In the genomic region with DNA sequence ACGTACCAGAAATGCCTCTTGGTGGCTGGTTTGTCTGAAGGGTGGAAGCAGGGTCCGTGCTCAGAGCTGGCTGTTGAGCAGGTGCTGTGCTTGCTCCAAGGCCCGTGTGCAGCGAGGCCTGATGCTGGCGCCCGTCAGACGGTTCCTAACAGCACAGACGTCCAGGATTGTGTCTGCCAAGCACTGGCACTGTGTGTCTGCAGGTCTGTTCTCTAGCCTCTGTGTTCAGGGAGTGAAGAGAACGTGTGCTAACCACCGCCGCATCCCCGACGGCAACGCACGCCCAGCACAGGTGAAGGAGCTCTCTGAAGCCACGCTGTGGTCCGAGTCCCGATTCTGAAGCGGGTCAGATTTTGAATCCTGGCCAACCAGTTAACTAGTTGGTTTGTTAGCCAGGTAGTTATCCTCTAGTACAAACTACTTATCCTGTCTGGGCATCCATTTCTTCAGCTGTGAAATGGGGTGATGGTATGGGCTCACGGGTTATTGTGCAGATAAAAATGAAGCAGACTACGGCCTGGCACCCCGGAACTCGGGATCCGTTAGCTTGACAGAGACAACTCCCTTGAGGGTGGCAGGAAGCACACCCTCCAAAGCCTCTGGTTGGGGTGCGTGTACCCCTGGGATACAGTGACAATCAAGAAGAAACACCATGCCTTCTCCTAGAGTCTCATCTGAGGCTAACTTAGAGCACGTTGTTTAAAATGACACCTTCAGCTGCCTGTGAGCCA, we compare ENCODE assay signal across 9 cellular contexts. TPM values are rescaled to one million over a fixed set of nuclear protein-coding genes. Genes with fewer than 3 reads are reported as not detected.
DNase-seq lines count a peak whose midpoint lies in the region; TF ChIP-seq lines count a peak whose summit lies in the region.
"Had no signal": no experiment of that assay in that cellular context is flagged by ENCODE, and none has a peak within 500 bp of the region (broad histone marks: within the 10 kb centered on the region; RNA-seq: fewer than 3 reads in every experiment).

No MANE protein-coding gene starts in this region.

- DNase-seq in CD8-positive, alpha-beta memory T cell, result no peak
- peak; percentile 17 for DNase-seq in NCI-H1694 (lab: John Stamatoyannopoulos, UW)
- no peak for DNase-seq in nephron progenitor cell
- DNase-seq in activated effector memory CD4-positive, alpha-beta T cell treated with Interleukin-2 at 50 U/mL for 16 hours, result no peak
- no peak for DNase-seq in ecto neural progenitor cell (ENCODE audit: low spot score)
- DNase-seq in activated gamma-delta T cell (lab: John Stamatoyannopoulos, UW), result no peak
- DNase-seq: GOT3 had no signal

- H3K36me3 ChIP-seq in CD8-positive, alpha-beta memory T cell (ENCODE audit: insufficient read depth, low read length), result peaks cover 12% of the 10 kb centered on the region
- H3K36me3 ChIP-seq in endocrine pancreas (ENCODE audit: control insufficient read depth, insufficient read depth, low read length), result peaks cover 3% of the 10 kb centered on the region

- CTCF ChIA-PET in CD8-positive, alpha-beta memory T cell (lab: Charles Lee), result interaction anchor here (0.7 to 5.6 kb wide), 11 partner anchors 9 to 112 kb away, joined by 3 to 56 read pairs (median 6); a partner anchor contains a TSS

- H3K9me3 Mint-ChIP-seq in CD8-positive, alpha-beta memory T cell, result no peaks in the 10 kb centered on the region
- H3K9me3 Mint-ChIP-seq in nephron progenitor cell, result no peaks in the 10 kb centered on the region

- H3K9ac ChIP-seq in endocrine pancreas (ENCODE audit: control insufficient read depth, insufficient read depth, low read length), result peak overlapping the region; percentile 51

- TF ChIP-seq CTCF in nephron progenitor cell (IDR thresholded peaks at IDR 0.05), result no peak

- H3K4me3 ChIP-seq in CD8-positive, alpha-beta memory T cell (ENCODE audit: low read length), result peak overlapping the region; percentile 36
- H3K4me3 ChIP-seq in endocrine pancreas (ENCODE audit: control insufficient read depth, insufficient read depth, low read length), result no peak overlapping the region

- peaks cover 17 to 26% (median 23%) of the 10 kb centered on the region in 3 donors for H3K4me1 Mint-ChIP-seq in CD8-positive, alpha-beta memory T cell
- H3K4me1 Mint-ChIP-seq in nephron progenitor cell, result peaks cover 18% of the 10 kb centered on the region

- H3K27me3 ChIP-seq in CD8-positive, alpha-beta memory T cell (ENCODE audit: insufficient read depth, low read length, poor library complexity, severe bottlenecking), result no peaks in the 10 kb centered on the region
- H3K27me3 ChIP-seq in endocrine pancreas (ENCODE audit: control insufficient read depth, insufficient read depth, low read length), result no peaks in the 10 kb centered on the region

- no peaks in the 10 kb centered on the region for H3K27me3 Mint-ChIP-seq in CD8-positive, alpha-beta memory T cell
- no peaks in the 10 kb centered on the region for H3K27me3 Mint-ChIP-seq in nephron progenitor cell (ENCODE audit: low read depth, poor library complexity)

- H3K4me3 Mint-ChIP-seq in CD8-positive, alpha-beta memory T cell, result peak overlapping the region; percentile 28 to 85 (median 82)
- H3K4me3 Mint-ChIP-seq in nephron progenitor cell, result peak overlapping the region; percentile 56

- POLR2A ChIA-PET in CD8-positive, alpha-beta memory T cell (lab: Charles Lee), result interaction anchor here (0.8 to 1.0 kb wide), 3 partner anchors 9 to 101 kb away, joined by 3 to 6 read pairs (median 3); no protein-coding TSS in a partner anchor

- peaks cover 0 to 35% (median 2%) of the 10 kb centered on the region in 3 donors for H3K36me3 Mint-ChIP-seq in CD8-positive, alpha-beta memory T cell
- H3K36me3 Mint-ChIP-seq in nephron progenitor cell (ENCODE audit: low read depth), result peaks cover 40% of the 10 kb centered on the region

- H3K27ac Mint-ChIP-seq in CD8-positive, alpha-beta memory T cell, result peak overlapping the region in 7 of 8 donors; percentile 68 to 89 (median 85)
- H3K27ac Mint-ChIP-seq in nephron progenitor cell, result no peak overlapping the region

- H3K4me1 ChIP-seq in CD8-positive, alpha-beta memory T cell (ENCODE audit: insufficient read depth, low read length), result peaks cover 22% of the 10 kb centered on the region
- H3K4me1 ChIP-seq in endocrine pancreas (ENCODE audit: control insufficient read depth, insufficient read depth, low read length), result no peaks in the 10 kb centered on the region

- H3K27ac ChIP-seq in CD8-positive, alpha-beta memory T cell (ENCODE audit: low read depth, low read length), result no peak overlapping the region

- no peaks in the 10 kb centered on the region for H3K9me3 ChIP-seq in CD8-positive, alpha-beta memory T cell (ENCODE audit: low read length)
- H3K9me3 ChIP-seq in endocrine pancreas (ENCODE audit: control insufficient read depth, low read length), result no peaks in the 10 kb centered on the region

RNA-seq across cellular contexts. Expression of gene TDRD9, which starts 18.6 kb away (rescaled TPM):
- total RNA-seq in CD8-positive, alpha-beta memory T cell, result under 1 TPM; 0.44 to 0.46 TPM
- 1.3 TPM for polyA plus RNA-seq in CD8-positive, alpha-beta memory T cell
- total RNA-seq: Daoy had no signal

RNA-seq across cellular contexts. Expression of gene RD3L, which starts 32.6 kb away (rescaled TPM):
- not detected for total RNA-seq in CD8-positive, alpha-beta memory T cell
- polyA plus RNA-seq in CD8-positive, alpha-beta memory T cell, result not detected
- total RNA-seq: Daoy had no signal
